ENCODE assay signal across 1 cellular context in the genomic region with DNA sequence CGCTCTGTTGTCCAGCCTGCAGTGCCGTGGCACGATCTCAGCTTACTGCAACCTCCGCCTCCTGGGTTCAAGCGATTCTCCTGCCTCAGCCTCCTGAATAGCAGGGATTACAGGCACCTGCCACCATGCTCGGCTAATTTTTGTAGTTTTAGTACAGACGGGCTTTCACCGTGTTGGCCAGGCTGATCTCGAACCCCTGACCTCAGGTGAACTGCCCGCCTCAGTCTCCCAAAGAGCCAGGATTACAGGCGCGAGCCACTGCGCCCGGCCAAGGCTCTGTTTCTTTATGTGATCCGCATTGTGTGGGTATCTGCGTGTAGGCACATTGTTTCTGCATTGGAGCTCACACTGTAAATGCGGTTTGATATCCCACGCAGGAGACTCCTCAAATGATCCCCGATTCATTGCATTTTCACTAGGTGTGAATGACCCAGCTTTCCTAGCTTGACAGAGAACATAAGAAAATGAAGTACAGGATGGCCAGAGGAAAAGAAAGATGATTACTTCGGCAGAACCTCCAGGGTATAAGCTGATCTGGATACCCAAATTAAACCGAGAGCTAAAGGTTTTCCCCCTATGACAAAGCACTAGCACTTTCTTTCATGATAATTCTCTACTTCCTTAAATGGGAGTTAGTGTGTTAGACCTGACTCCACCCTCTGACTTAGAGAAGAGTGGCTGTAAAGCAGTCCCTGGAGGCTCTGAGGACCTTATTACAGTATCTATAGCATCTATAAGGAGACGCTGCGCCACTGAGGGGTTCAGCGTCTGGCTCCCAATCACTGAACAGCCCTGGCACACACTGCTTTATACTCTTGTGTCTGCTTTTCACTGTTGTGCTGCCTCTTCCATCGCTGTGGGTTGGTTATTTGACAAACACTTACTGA.
TF ChIP-seq lines count a peak whose summit lies in the region.

No MANE protein-coding gene starts in this region.

TF ChIP-seq in WTC11, 78 proteins besides CTCF, POLR2A, EP300 and RAD21 (continued from another document):
- TF ChIP-seq, protein P1, sequence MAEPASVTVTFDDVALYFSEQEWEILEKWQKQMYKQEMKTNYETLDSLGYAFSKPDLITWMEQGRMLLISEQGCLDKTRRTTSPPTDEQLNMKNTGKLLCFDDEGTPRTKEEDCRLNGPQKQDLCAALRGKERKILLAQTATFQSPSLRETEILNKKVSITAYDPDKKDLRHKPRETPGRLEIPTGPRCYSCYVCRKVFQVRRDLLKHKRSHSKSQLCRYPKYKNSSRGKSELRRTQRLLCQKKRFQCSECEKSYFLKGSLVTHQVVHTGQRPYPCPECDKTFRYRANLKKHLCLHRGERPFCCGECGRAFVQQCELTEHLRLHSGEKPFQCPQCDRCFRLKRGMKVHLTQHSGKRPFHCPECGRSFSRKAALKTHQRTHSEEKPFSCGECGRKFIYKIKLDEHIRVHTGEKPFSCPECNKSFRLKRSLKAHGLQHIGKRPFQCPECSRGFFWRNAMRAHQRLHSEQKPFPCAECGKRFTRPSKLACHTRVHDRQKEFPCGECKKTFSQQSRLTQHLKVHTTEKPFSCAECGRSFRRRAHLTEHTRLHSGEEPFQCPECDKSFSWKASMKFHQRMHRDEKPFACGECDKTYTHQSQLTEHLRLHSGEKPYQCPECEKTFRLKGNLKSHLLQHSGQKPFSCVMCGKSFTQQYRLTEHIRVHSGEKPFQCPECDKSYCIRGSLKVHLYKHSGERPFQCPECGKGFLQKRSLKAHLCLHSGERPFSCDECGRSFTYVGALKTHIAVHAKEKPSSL (CRISPR knock-in tag; conservative IDR thresholded peaks at IDR 0.05), result no peak
- TF ChIP-seq FOXP4 (CRISPR knock-in tag; IDR thresholded peaks at IDR 0.05), result no peak
- no peak for TF ChIP-seq ZNF416 (CRISPR knock-in tag; IDR thresholded peaks at IDR 0.05)
- TF ChIP-seq GRHL2 (CRISPR knock-in tag; IDR thresholded peaks at IDR 0.05; ENCODE audit: insufficient replicate concordance, severe bottlenecking), result no peak
- no peak for TF ChIP-seq SMAD3 (CRISPR knock-in tag; IDR thresholded peaks at IDR 0.05; ENCODE audit: borderline replicate concordance)
- TF ChIP-seq, protein P2, sequence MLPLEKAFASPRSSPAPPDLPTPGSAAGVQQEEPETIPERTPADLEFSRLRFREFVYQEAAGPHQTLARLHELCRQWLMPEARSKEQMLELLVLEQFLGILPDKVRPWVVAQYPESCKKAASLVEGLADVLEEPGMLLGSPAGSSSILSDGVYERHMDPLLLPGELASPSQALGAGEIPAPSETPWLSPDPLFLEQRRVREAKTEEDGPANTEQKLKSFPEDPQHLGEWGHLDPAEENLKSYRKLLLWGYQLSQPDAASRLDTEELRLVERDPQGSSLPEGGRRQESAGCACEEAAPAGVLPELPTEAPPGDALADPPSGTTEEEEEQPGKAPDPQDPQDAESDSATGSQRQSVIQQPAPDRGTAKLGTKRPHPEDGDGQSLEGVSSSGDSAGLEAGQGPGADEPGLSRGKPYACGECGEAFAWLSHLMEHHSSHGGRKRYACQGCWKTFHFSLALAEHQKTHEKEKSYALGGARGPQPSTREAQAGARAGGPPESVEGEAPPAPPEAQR (CRISPR knock-in tag; IDR thresholded peaks at IDR 0.05), result no peak
